10 cellular contexts compared by ENCODE assay signal in the genomic region with DNA sequence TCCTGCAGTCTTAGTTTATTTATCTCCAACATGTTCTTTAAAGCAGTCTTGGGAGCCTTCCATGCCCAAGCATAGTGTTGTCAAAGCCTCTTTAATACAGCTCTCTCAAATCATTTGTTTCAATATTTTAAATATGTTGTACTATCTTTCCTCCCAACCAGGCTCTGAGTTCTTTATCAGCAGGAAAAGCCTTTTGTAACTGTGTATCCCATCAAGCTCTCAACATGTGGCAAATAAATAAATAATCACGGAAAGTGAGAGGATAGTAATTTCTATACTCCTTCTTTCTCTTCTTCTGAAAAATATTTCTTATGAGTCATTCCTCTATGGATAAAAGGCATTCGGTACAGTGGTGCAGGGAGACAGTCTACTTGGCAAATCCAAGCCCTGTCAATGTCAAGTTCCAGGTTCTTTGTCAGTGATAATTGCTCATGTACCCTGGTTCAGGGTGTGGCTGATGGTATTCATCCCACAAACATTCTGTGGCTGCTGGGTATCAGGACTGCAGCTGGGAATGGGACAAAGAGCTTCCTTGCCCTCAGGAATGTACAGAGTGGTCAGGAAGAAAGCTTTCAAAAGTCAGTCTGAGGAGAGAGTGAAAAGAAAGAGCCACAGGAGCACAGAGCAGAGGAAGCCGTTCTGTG.
DNase-seq lines count a peak whose midpoint lies in the region; ATAC-seq, FAIRE-seq and TF ChIP-seq lines count a peak whose summit lies in the region.
"Had no signal": no experiment of that assay in that cellular context is flagged by ENCODE, and none has a peak within 500 bp of the region (broad histone marks: within the 10 kb centered on the region; RNA-seq: fewer than 3 reads in every experiment).

No MANE protein-coding gene starts in this region.

- BruUV-seq in HepG2 (replicated peaks; lab: Mats Ljungman, UMichigan), result no TSS peak

- intact Hi-C loops in HepG2 (cut with micrococcal nuclease; ENCODE audit: unreplicated experiment), result no loop called here

- H3K4me3 ChIP-seq in HAP-1 (no peak overlapping the region), suprapubic skin (no peak overlapping the region), HepG2 (replicated peaks in 1 of 3; ENCODE audit: insufficient read depth in 1 of 3, low read depth in 2 of 3, low read length in 3 of 3) (no peak overlapping the region)
- H3K4me3 ChIP-seq: coronary artery had no signal

- no peak for TF ChIP-seq CTCF in VCaP (conservative IDR thresholded peaks at IDR 0.05)
- no peak for TF ChIP-seq CTCF in suprapubic skin (IDR thresholded peaks at IDR 0.05)
- TF ChIP-seq CTCF in HepG2 (CRISPR knock-in tag; IDR thresholded peaks at IDR 0.05), result no peak

- no peak overlapping the region for H2AFZ ChIP-seq in HepG2 (ENCODE audit: low read length)

- H3K9ac ChIP-seq in HepG2 (ENCODE audit: insufficient read depth, low read depth, low read length), result no peak overlapping the region

- ATAC-seq in HepG2, result no peak

- TF ChIP-seq EP300 in suprapubic skin (IDR thresholded peaks at IDR 0.05) (no peak), HepG2 (IDR thresholded peaks at IDR 0.05; ENCODE audit: low read depth in 2 of 2, low read length in 2 of 2) (no peak), HepG2 (CRISPR knock-in tag; IDR thresholded peaks at IDR 0.05; ENCODE audit: borderline replicate concordance) (no peak)

- H3K4me2 ChIP-seq in HepG2 (ENCODE audit: low read depth, low read length), result no peak overlapping the region

- no peak for FAIRE-seq in HepG2 (lab: Jason Lieb, UNC)

- no peaks in the 10 kb centered on the region for H3K9me3 ChIP-seq in HAP-1
- H3K9me3 ChIP-seq in suprapubic skin, result no peaks in the 10 kb centered on the region
- no peaks in the 10 kb centered on the region for H3K9me3 ChIP-seq in HepG2 (ENCODE audit: low read length)

- no peaks in the 10 kb centered on the region; the same call in 1 of the 2 replicates for H3K4me1 ChIP-seq in HAP-1
- H3K4me1 ChIP-seq in suprapubic skin, result no peaks in the 10 kb centered on the region
- H3K4me1 ChIP-seq in HepG2 (ENCODE audit: insufficient read depth, low read length), result no peaks in the 10 kb centered on the region

- H3K27me3 ChIP-seq in HAP-1 (ENCODE audit: low read depth) (no peaks in the 10 kb centered on the region), suprapubic skin (no peaks in the 10 kb centered on the region), HepG2 (ENCODE audit: control insufficient read depth in 1 of 2, insufficient read depth in 2 of 2, low read length in 2 of 2) (no peaks in the 10 kb centered on the region)

- no peaks in the 10 kb centered on the region for H4K20me1 ChIP-seq in HepG2 (ENCODE audit: insufficient read depth, low read length)

- no peaks in the 10 kb centered on the region for H3K79me2 ChIP-seq in HepG2 (ENCODE audit: insufficient read depth, low read length)

- in situ Hi-C loops in HAP-1 (cut with MboI; ENCODE audit: low sequenced_read_pairs), result no loop called here
- in situ Hi-C loops in HepG2 (cut with HindIII; ENCODE audit: extremely low pct_ligation_motif_present, low pct_unique_long_range_greater_than_20kb), result no loop called here

- no peak for TF ChIP-seq RAD21 in HepG2 (CRISPR knock-in tag; IDR thresholded peaks at IDR 0.05)

- H3K27ac ChIP-seq in VCaP, result peak overlapping the region; percentile 24; the same call in 1 of the 2 replicates
- H3K27ac ChIP-seq in suprapubic skin, result peak overlapping the region; percentile 57
- H3K27ac ChIP-seq in HepG2 (ENCODE audit: extremely low read length, insufficient read depth, low read length), result no peak overlapping the region
- H3K27ac ChIP-seq: coronary artery had no signal

- DNase-seq in HAP-1 (ENCODE audit: low spot score in 2 of 2) (peak; percentile 31 to 43), hepatic stellate cell (ENCODE audit: low spot score) (peak; percentile 53), suprapubic skin (ENCODE audit: low spot score in 2 of 2) (no peak), HepG2 (ENCODE audit: low spot score) (no peak), SHP77 (lab: John Stamatoyannopoulos, UW) (no peak), NK-92 (lab: John Stamatoyannopoulos, UW; ENCODE audit: unreplicated experiment) (no peak)
- no peak for DNase-seq in activated CD4-positive, alpha-beta T cell treated with anti-CD3 and anti-CD28 coated beads for 48 hours
- DNase-seq: KG1 had no signal

- TF ChIP-seq POLR2A in suprapubic skin (IDR thresholded peaks at IDR 0.05) (no peak), HepG2 (IDR thresholded peaks at IDR 0.05; ENCODE audit: insufficient read depth in 1 of 2, low read depth in 2 of 2, low read length in 2 of 2) (no peak)

- POLR2A ChIA-PET in HepG2 (lab: Yijun Ruan, JAX), result no interaction called here

- CTCF ChIA-PET in HepG2 (lab: Yijun Ruan, JAX; ENCODE audit: low intra/inter-chr PET ratio, low total read pairs), result no interaction called here

- no peaks in the 10 kb centered on the region for H3K36me3 ChIP-seq in HAP-1 (replicated peaks)
- H3K36me3 ChIP-seq in suprapubic skin, result no peaks in the 10 kb centered on the region
- no peaks in the 10 kb centered on the region for H3K36me3 ChIP-seq in HepG2 (replicated peaks in 1 of 2; ENCODE audit: control insufficient read depth in 1 of 2, insufficient read depth in 2 of 2, low read length in 2 of 2)

- 36% methylated on average over 3 of the region's 3 CpGs for WGBS in suprapubic skin
- WGBS in HepG2 (ENCODE audit: low lambda C conversion rate), result under 1% methylated on average over 3 of the region's 3 CpGs

TF ChIP-seq in HepG2, 621 proteins besides CTCF, POLR2A, EP300 and RAD21 (continues in another document):
- TF ChIP-seq, protein P1, sequence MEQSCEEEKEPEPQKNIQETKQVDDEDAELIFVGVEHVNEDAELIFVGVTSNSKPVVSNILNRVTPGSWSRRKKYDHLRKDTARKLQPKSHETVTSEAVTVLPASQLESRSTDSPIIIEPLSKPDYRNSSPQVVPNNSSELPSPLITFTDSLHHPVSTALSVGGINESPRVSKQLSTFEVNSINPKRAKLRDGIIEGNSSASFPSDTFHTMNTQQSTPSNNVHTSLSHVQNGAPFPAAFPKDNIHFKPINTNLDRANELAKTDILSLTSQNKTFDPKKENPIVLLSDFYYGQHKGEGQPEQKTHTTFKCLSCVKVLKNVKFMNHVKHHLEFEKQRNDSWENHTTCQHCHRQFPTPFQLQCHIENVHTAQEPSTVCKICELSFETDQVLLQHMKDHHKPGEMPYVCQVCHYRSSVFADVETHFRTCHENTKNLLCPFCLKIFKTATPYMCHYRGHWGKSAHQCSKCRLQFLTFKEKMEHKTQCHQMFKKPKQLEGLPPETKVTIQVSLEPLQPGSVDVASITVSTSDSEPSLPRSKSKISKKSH (CRISPR knock-in tag; IDR thresholded peaks at IDR 0.05; ENCODE audit: borderline replicate concordance), result no peak
- TF ChIP-seq, protein P2, sequence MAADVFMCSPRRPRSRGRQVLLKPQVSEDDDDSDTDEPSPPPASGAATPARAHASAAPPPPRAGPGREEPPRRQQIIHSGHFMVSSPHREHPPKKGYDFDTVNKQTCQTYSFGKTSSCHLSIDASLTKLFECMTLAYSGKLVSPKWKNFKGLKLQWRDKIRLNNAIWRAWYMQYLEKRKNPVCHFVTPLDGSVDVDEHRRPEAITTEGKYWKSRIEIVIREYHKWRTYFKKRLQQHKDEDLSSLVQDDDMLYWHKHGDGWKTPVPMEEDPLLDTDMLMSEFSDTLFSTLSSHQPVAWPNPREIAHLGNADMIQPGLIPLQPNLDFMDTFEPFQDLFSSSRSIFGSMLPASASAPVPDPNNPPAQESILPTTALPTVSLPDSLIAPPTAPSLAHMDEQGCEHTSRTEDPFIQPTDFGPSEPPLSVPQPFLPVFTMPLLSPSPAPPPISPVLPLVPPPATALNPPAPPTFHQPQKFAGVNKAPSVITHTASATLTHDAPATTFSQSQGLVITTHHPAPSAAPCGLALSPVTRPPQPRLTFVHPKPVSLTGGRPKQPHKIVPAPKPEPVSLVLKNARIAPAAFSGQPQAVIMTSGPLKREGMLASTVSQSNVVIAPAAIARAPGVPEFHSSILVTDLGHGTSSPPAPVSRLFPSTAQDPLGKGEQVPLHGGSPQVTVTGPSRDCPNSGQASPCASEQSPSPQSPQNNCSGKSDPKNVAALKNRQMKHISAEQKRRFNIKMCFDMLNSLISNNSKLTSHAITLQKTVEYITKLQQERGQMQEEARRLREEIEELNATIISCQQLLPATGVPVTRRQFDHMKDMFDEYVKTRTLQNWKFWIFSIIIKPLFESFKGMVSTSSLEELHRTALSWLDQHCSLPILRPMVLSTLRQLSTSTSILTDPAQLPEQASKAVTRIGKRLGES (CRISPR knock-in tag; IDR thresholded peaks at IDR 0.05; ENCODE audit: borderline replicate concordance), result no peak
- TF ChIP-seq WIZ (CRISPR knock-in tag; IDR thresholded peaks at IDR 0.05) (no peak), PTBP1 (IDR thresholded peaks at IDR 0.05; ENCODE audit: low read depth, low read length, poor library complexity, severe bottlenecking) (no peak)
- TF ChIP-seq, protein P3, sequence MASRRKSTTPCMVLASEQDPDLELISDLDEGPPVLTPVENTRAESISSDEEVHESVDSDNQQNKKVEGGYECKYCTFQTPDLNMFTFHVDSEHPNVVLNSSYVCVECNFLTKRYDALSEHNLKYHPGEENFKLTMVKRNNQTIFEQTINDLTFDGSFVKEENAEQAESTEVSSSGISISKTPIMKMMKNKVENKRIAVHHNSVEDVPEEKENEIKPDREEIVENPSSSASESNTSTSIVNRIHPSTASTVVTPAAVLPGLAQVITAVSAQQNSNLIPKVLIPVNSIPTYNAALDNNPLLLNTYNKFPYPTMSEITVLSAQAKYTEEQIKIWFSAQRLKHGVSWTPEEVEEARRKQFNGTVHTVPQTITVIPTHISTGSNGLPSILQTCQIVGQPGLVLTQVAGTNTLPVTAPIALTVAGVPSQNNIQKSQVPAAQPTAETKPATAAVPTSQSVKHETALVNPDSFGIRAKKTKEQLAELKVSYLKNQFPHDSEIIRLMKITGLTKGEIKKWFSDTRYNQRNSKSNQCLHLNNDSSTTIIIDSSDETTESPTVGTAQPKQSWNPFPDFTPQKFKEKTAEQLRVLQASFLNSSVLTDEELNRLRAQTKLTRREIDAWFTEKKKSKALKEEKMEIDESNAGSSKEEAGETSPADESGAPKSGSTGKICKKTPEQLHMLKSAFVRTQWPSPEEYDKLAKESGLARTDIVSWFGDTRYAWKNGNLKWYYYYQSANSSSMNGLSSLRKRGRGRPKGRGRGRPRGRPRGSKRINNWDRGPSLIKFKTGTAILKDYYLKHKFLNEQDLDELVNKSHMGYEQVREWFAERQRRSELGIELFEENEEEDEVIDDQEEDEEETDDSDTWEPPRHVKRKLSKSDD (CRISPR knock-in tag; IDR thresholded peaks at IDR 0.05; ENCODE audit: low read depth), result no peak

Comparison
In these comparisons a context has a peak if more than half of its experiments do, and no peak if none do; other contexts are left out.
1. DNase-seq: peak in HAP-1 (2 of 2) and hepatic stellate cell (single experiment); none in suprapubic skin (0 of 2), HepG2 (single experiment), activated CD4-positive, alpha-beta T cell treated with anti-CD3 and anti-CD28 coated beads for 48 hours (single experiment), SHP77 (0 of 2) and NK-92 (single experiment).